In genomic region chr5:95864944-95865504, GRCh38 we compare ENCODE assay signal across 1 cellular context.
TF ChIP-seq lines count a peak whose summit lies in the region.

No MANE protein-coding gene starts in this region.

TF ChIP-seq in HepG2, 621 proteins besides CTCF, POLR2A, EP300 and RAD21 (continued from another document):
- TF ChIP-seq ZBTB2 (CRISPR knock-in tag; IDR thresholded peaks at IDR 0.05; ENCODE audit: low read depth) (no peak), ZNF737 (CRISPR knock-in tag; IDR thresholded peaks at IDR 0.05; ENCODE audit: borderline replicate concordance) (no peak), ZNF614 (CRISPR knock-in tag; IDR thresholded peaks at IDR 0.05; ENCODE audit: borderline replicate concordance) (peak; percentile 94), REXO4 (CRISPR knock-in tag; IDR thresholded peaks at IDR 0.05; ENCODE audit: borderline replicate concordance) (no peak), CENPX (CRISPR knock-in tag; IDR thresholded peaks at IDR 0.05) (no peak), PHF21A (CRISPR knock-in tag; IDR thresholded peaks at IDR 0.05) (peak; percentile 91), HNRNPLL (IDR thresholded peaks at IDR 0.05; ENCODE audit: low read depth, low read length, poor library complexity, severe bottlenecking) (no peak), ZNF260 (CRISPR knock-in tag; IDR thresholded peaks at IDR 0.05; ENCODE audit: borderline replicate concordance, low read depth) (no peak), MEIS2 (CRISPR knock-in tag; IDR thresholded peaks at IDR 0.05) (peak; percentile 88), ZNF224 (CRISPR knock-in tag; IDR thresholded peaks at IDR 0.05) (no peak)
